In genomic region chr16:87380875-87381274, GRCh38 we compare ENCODE assay signal across 9 cellular contexts. TPM values are rescaled to one million over a fixed set of nuclear protein-coding genes. Genes with fewer than 3 reads are reported as not detected.
DNase-seq lines count a peak whose midpoint lies in the region; ATAC-seq and TF ChIP-seq lines count a peak whose summit lies in the region.
"Had no signal": no experiment of that assay in that cellular context is flagged by ENCODE, and none has a peak within 500 bp of the region (broad histone marks: within the 10 kb centered on the region; RNA-seq: fewer than 3 reads in every experiment).

No MANE protein-coding gene starts in this region.

- peaks cover 13 to 49% of the 10 kb centered on the region in 2 donors for H3K4me1 ChIP-seq in thoracic aorta (ENCODE audit: control insufficient read depth in 1 of 2, low read depth in 2 of 2)

- H3K36me3 ChIP-seq in thoracic aorta: no peaks in the 10 kb centered on the region

- intact Hi-C loops in activated CD4-positive, alpha-beta T cell treated with anti-CD3 and anti-CD28 coated beads, Interleukin-2, amount 10 ng/mL, durations not matched to agents 24 days and 14 days (cut with micrococcal nuclease): loop anchor here (10.0 kb wide), 1 partner anchor 494 kb away; no protein-coding TSS in a partner anchor

- no peak for TF ChIP-seq CTCF in thoracic aorta (IDR thresholded peaks at IDR 0.05)

- peak overlapping the region; percentile 94 for H3K4me3 Mint-ChIP-seq in activated CD4-positive, alpha-beta T cell treated with anti-CD3 and anti-CD28 coated beads, Interleukin-2, amount 10 ng/mL, durations not matched to agents 24 days and 14 days
- peak overlapping the region; percentile 89 for H3K4me3 Mint-ChIP-seq in activated naive CD8-positive, alpha-beta T cell

- peaks cover 40% of the 10 kb centered on the region for H3K4me1 Mint-ChIP-seq in activated CD4-positive, alpha-beta T cell treated with anti-CD3 and anti-CD28 coated beads, Interleukin-2, amount 10 ng/mL, durations not matched to agents 24 days and 14 days
- H3K4me1 Mint-ChIP-seq in activated naive CD8-positive, alpha-beta T cell (ENCODE audit: low read depth): peaks cover 50% of the 10 kb centered on the region

- H3K27ac ChIP-seq in layer of hippocampus (ENCODE audit: low read depth, low read length) (peak overlapping the region; percentile 36), thoracic aorta (peak overlapping the region; percentile 40 to 90)

- H3K27ac Mint-ChIP-seq in activated CD4-positive, alpha-beta T cell treated with anti-CD3 and anti-CD28 coated beads, Interleukin-2, amount 10 ng/mL, durations not matched to agents 24 days and 14 days: peak overlapping the region; percentile 81
- peak overlapping the region; percentile 95 for H3K27ac Mint-ChIP-seq in activated naive CD8-positive, alpha-beta T cell

- peaks cover 2% of the 10 kb centered on the region for H3K27me3 Mint-ChIP-seq in activated CD4-positive, alpha-beta T cell treated with anti-CD3 and anti-CD28 coated beads, Interleukin-2, amount 10 ng/mL, durations not matched to agents 24 days and 14 days
- no peaks in the 10 kb centered on the region for H3K27me3 Mint-ChIP-seq in activated naive CD8-positive, alpha-beta T cell

- H3K9me3 Mint-ChIP-seq in activated CD4-positive, alpha-beta T cell treated with anti-CD3 and anti-CD28 coated beads, Interleukin-2, amount 10 ng/mL, durations not matched to agents 24 days and 14 days: no peaks in the 10 kb centered on the region
- no peaks in the 10 kb centered on the region for H3K9me3 Mint-ChIP-seq in activated naive CD8-positive, alpha-beta T cell (ENCODE audit: low read depth)

- peak overlapping the region; percentile 82 for H3K4me3 ChIP-seq in thoracic aorta

- no peak for ATAC-seq in thoracic aorta (ENCODE audit: insufficient number of reproducible peaks, low FRiP score, low read depth)
- no peak for ATAC-seq in HG03432 (IDR thresholded peaks at IDR 0.05; ENCODE audit: unreplicated experiment)

- H3K9me3 ChIP-seq in thoracic aorta: no peaks in the 10 kb centered on the region

- H3K27me3 ChIP-seq in layer of hippocampus (ENCODE audit: control insufficient read depth, insufficient read depth, low read length) (no peaks in the 10 kb centered on the region), thoracic aorta (replicated peaks; ENCODE audit: insufficient read depth) (no peaks in the 10 kb centered on the region)

- DNase-seq in activated CD4-positive, alpha-beta T cell treated with anti-CD3 and anti-CD28 coated beads, Interleukin-2, amount 10 ng/mL, durations not matched to agents 24 days and 14 days: peak; percentile 65
- DNase-seq in activated CD4-positive, alpha-beta T cell treated with anti-CD3 and anti-CD28 coated beads for 48 hours: no peak
- no peak for DNase-seq in thoracic aorta (ENCODE audit: low spot score)
- no peak for DNase-seq in NCI-H2107 (lab: John Stamatoyannopoulos, UW)
- DNase-seq in NCI-H226: no peak
- DNase-seq: NCI-H1417 had no signal

- peaks cover 24% of the 10 kb centered on the region for H3K36me3 Mint-ChIP-seq in activated CD4-positive, alpha-beta T cell treated with anti-CD3 and anti-CD28 coated beads, Interleukin-2, amount 10 ng/mL, durations not matched to agents 24 days and 14 days (ENCODE audit: low read depth)
- peaks cover 2% of the 10 kb centered on the region for H3K36me3 Mint-ChIP-seq in activated naive CD8-positive, alpha-beta T cell

RNA-seq across cellular contexts. Expression of gene FBXO31, which starts 2.7 kb away (rescaled TPM):
- total RNA-seq in activated CD4-positive, alpha-beta T cell treated with anti-CD3 and anti-CD28 coated beads, Interleukin-2, amount 10 ng/mL, durations not matched to agents 24 days and 14 days: 37.1 and 38.9 TPM in 2 replicates
- 100 to 1,000 TPM in 1 of 2 donors, 10 to 100 TPM in 1; 57.9 to 161 TPM for total RNA-seq in thoracic aorta

RNA-seq across cellular contexts. Expression of gene MAP1LC3B, which starts 11.3 kb away (rescaled TPM):
- 37.6 and 38.3 TPM in 2 replicates for total RNA-seq in activated CD4-positive, alpha-beta T cell treated with anti-CD3 and anti-CD28 coated beads, Interleukin-2, amount 10 ng/mL, durations not matched to agents 24 days and 14 days
- 10 to 100 TPM; 65.4 to 80.4 TPM for total RNA-seq in thoracic aorta
